8 cellular contexts compared by ENCODE assay signal in genomic region chr17:75632863-75633483, GRCh38. TPM values are rescaled to one million over a fixed set of nuclear protein-coding genes. Genes with fewer than 3 reads are reported as not detected.
DNase-seq lines count a peak whose midpoint lies in the region; ATAC-seq and TF ChIP-seq lines count a peak whose summit lies in the region.

A gene with protein sequence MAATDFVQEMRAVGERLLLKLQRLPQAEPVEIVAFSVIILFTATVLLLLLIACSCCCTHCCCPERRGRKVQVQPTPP (plus strand): TSS chr17:75633434. CDS start chr17:75640202, 6,768 bp downstream.

- DNase-seq in Daoy (ENCODE audit: low read depth): peak; percentile 75
- DNase-seq in HT-29 (ENCODE audit: low spot score): peak; percentile 91
- DNase-seq in SHP77 (lab: John Stamatoyannopoulos, UW): peak; percentile 56 to 62
- DNase-seq in activated effector memory CD4-positive, alpha-beta T cell treated with Interleukin-2 at 50 U/mL for 16 hours: peak; percentile 63
- peak; percentile 85 for DNase-seq in fibroblast of pulmonary artery (ENCODE audit: low read depth)
- peak; percentile 78 to 92 for DNase-seq in stimulated activated effector memory CD8-positive, alpha-beta T cell treated with anti-CD3 and anti-CD28 coated beads, Interleukin-12 subunit alpha, Interleukin-12 subunit beta, amount 100 ng/mL, for 72 hours (ENCODE audit: low spot score in 2 of 2)

- H3K36me3 Mint-ChIP-seq in nephron (ENCODE audit: low read depth): no peaks in the 10 kb centered on the region
- peaks cover 10% of the 10 kb centered on the region for H3K36me3 Mint-ChIP-seq in stimulated activated effector memory CD8-positive, alpha-beta T cell treated with anti-CD3 and anti-CD28 coated beads, Interleukin-12 subunit alpha, Interleukin-12 subunit beta, amount 100 ng/mL, for 72 hours

- TF ChIP-seq CTCF in fibroblast of pulmonary artery (IDR thresholded peaks at IDR 0.05; ENCODE audit: low read length, missing control alignments) (peak; percentile 90), nephron (IDR thresholded peaks at IDR 0.05; ENCODE audit: unreplicated experiment in 3 of 3) (peak; percentile 93 to 97 (median 94))

- no peaks in the 10 kb centered on the region for H3K9me3 Mint-ChIP-seq in nephron
- no peaks in the 10 kb centered on the region for H3K9me3 Mint-ChIP-seq in stimulated activated effector memory CD8-positive, alpha-beta T cell treated with anti-CD3 and anti-CD28 coated beads, Interleukin-12 subunit alpha, Interleukin-12 subunit beta, amount 100 ng/mL, for 72 hours

- peaks cover 20% of the 10 kb centered on the region for H3K4me1 Mint-ChIP-seq in nephron
- H3K4me1 Mint-ChIP-seq in stimulated activated effector memory CD8-positive, alpha-beta T cell treated with anti-CD3 and anti-CD28 coated beads, Interleukin-12 subunit alpha, Interleukin-12 subunit beta, amount 100 ng/mL, for 72 hours: peaks cover 8% of the 10 kb centered on the region

- H3K4me3 ChIP-seq in fibroblast of pulmonary artery (replicated peaks; ENCODE audit: low read depth, low read length): no peak within 1 kb of the TSS

- peak; percentile 84 for ATAC-seq in stimulated activated effector memory CD8-positive, alpha-beta T cell treated with anti-CD3 and anti-CD28 coated beads, Interleukin-12 subunit alpha, Interleukin-12 subunit beta, amount 100 ng/mL, for 72 hours
- no peak for ATAC-seq in HG03571 (IDR thresholded peaks at IDR 0.05; ENCODE audit: unreplicated experiment)

- peak within 1 kb of the TSS; percentile 67 to 90 (median 85) for H3K27ac Mint-ChIP-seq in nephron
- H3K27ac Mint-ChIP-seq in stimulated activated effector memory CD8-positive, alpha-beta T cell treated with anti-CD3 and anti-CD28 coated beads, Interleukin-12 subunit alpha, Interleukin-12 subunit beta, amount 100 ng/mL, for 72 hours: no peak within 1 kb of the TSS

- H3K27me3 Mint-ChIP-seq in nephron (ENCODE audit: low read depth): no peaks in the 10 kb centered on the region

- H3K4me3 Mint-ChIP-seq in nephron: peak within 1 kb of the TSS; percentile 43 to 74 (median 63)
- no peak within 1 kb of the TSS for H3K4me3 Mint-ChIP-seq in stimulated activated effector memory CD8-positive, alpha-beta T cell treated with anti-CD3 and anti-CD28 coated beads, Interleukin-12 subunit alpha, Interleukin-12 subunit beta, amount 100 ng/mL, for 72 hours

RNA-seq across cellular contexts. Expression of the gene that starts here (rescaled TPM):
- not detected in 2 replicates for total RNA-seq in Daoy (2014; rRNA removed; shearing (Covaris generic))
- total RNA-seq in HT-29 (2014; rRNA removed; shearing (Covaris generic)): 16.4 and 16.7 TPM in 2 replicates

Comparison
In these comparisons a context has a peak if more than half of its experiments do, and no peak if none do; other contexts are left out.
1. RNA of the gene that starts here (total RNA-seq): 16.4 to 16.7 TPM in HT-29; not detected in Daoy; every median in the first group is over 10 times any median in the second.
2. Peak in DNase-seq in Daoy; RNA of the gene not detected or under 1 TPM.
3. Peak in every context shown above with its lines, with median percentiles within 50 percentile points of each other: DNase-seq.